In the genomic region with DNA sequence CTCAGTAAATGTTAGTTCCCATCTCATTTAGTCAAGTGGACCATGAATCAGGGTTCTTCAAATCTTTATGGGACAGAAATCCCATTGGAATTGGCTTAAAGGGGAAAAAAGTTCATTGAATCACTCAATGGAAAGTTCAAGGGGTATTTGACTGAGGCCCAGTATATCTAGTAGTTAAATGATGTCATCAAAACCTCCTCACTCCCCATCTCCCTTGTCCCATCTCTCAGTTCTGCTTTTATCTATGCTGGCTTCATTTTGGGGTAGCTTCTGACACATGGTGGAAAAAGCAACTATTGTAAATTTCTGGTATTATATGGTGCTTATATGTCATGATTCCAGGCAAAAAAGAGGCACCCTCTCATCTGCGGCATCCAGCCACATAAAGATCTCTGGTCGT, we compare ENCODE assay signal across 10 cellular contexts. TPM values are rescaled to one million over a fixed set of nuclear protein-coding genes. Genes with fewer than 3 reads are reported as not detected.
A peak's percentile ranks its signal among the peaks of the same experiment; 100 is the strongest.
DNase-seq lines count a peak whose midpoint lies in the region; ATAC-seq lines count a peak whose summit lies in the region.
"Had no signal": no experiment of that assay in that cellular context is flagged by ENCODE, and none has a peak within 500 bp of the region (broad histone marks: within the 10 kb centered on the region; RNA-seq: fewer than 3 reads in every experiment).

No MANE protein-coding gene starts in this region.

- H3K27ac ChIP-seq in CD4-positive, alpha-beta memory T cell (ENCODE audit: low read depth, low read length), result no peak overlapping the region
- no peak overlapping the region for H3K27ac ChIP-seq in CD8-positive, alpha-beta memory T cell (ENCODE audit: low read depth, low read length)

- H3K36me3 ChIP-seq in CD4-positive, alpha-beta memory T cell (ENCODE audit: insufficient read depth, low read length), result no peaks in the 10 kb centered on the region
- H3K36me3 ChIP-seq in CD8-positive, alpha-beta memory T cell (ENCODE audit: insufficient read depth, low read length), result no peaks in the 10 kb centered on the region

- no peaks in the 10 kb centered on the region for H3K9me3 ChIP-seq in CD4-positive, alpha-beta memory T cell (ENCODE audit: control insufficient read depth in 1 of 2, low read length in 2 of 2)
- H3K9me3 ChIP-seq in CD8-positive, alpha-beta memory T cell (ENCODE audit: low read length), result no peaks in the 10 kb centered on the region

- POLR2A ChIA-PET in CD4-positive, alpha-beta memory T cell (lab: Charles Lee; ENCODE audit: partially characterized antibody), result no interaction called here
- POLR2A ChIA-PET in CD8-positive, alpha-beta memory T cell (lab: Charles Lee), result no interaction called here

- H3K4me3 ChIP-seq in CD4-positive, alpha-beta memory T cell (ENCODE audit: low read length in 2 of 2), result no peak overlapping the region
- H3K4me3 ChIP-seq in CD8-positive, alpha-beta memory T cell (ENCODE audit: low read length), result no peak overlapping the region

- no peak overlapping the region for H3K4me3 Mint-ChIP-seq in naive B cell
- H3K4me3 Mint-ChIP-seq in CD4-positive, alpha-beta memory T cell, result no peak overlapping the region
- H3K4me3 Mint-ChIP-seq in CD8-positive, alpha-beta memory T cell, result no peak overlapping the region

- H3K27me3 Mint-ChIP-seq in naive B cell, result no peaks in the 10 kb centered on the region
- no peaks in the 10 kb centered on the region for H3K27me3 Mint-ChIP-seq in CD4-positive, alpha-beta memory T cell
- no peaks in the 10 kb centered on the region for H3K27me3 Mint-ChIP-seq in CD8-positive, alpha-beta memory T cell

- intact Hi-C loops in CD4-positive, alpha-beta memory T cell (cut with micrococcal nuclease), result no loop called here

- ATAC-seq in GM18873 (IDR thresholded peaks at IDR 0.05; ENCODE audit: low FRiP score, unreplicated experiment) (peak; percentile 80), GM21717 (IDR thresholded peaks at IDR 0.05; ENCODE audit: unreplicated experiment) (peak; percentile 93), HG03135 (IDR thresholded peaks at IDR 0.05; ENCODE audit: unreplicated experiment) (peak; percentile 87), naive B cell (ENCODE audit: low read depth in 2 of 2) (peak; percentile 60 to 61)

- DNase-seq in naive B cell (no peak), NCI-H146 treated with DMSO at 0.1 percent for 48 hours (lab: John Stamatoyannopoulos, UW; ENCODE audit: unreplicated experiment) (no peak)
- no peak for DNase-seq in CD4-positive, alpha-beta memory T cell
- no peak for DNase-seq in CD8-positive, alpha-beta memory T cell
- DNase-seq: activated T-cell treated with anti-CD3 and anti-CD28 coated beads, Interleukin-2, amount 50 U/mL, for 1 hour; hypothalamus; NCI-H2029 had no signal

- peaks cover 0 to 10% of the 10 kb centered on the region in 2 donors for H3K36me3 Mint-ChIP-seq in naive B cell
- H3K36me3 Mint-ChIP-seq in CD4-positive, alpha-beta memory T cell, result peaks cover 0 to 15% of the 10 kb centered on the region in 2 donors
- peaks cover 0 to 4% (median 4%) of the 10 kb centered on the region in 3 donors for H3K36me3 Mint-ChIP-seq in CD8-positive, alpha-beta memory T cell

- H3K9me3 Mint-ChIP-seq in naive B cell, result no peaks in the 10 kb centered on the region
- H3K9me3 Mint-ChIP-seq in CD4-positive, alpha-beta memory T cell, result peaks cover 0 to 2% (median 0%) of the 10 kb centered on the region in 8 donors
- no peaks in the 10 kb centered on the region for H3K9me3 Mint-ChIP-seq in CD8-positive, alpha-beta memory T cell

- CTCF ChIA-PET in CD4-positive, alpha-beta memory T cell (lab: Charles Lee; ENCODE audit: partially characterized antibody), result no interaction called here
- CTCF ChIA-PET in CD8-positive, alpha-beta memory T cell (lab: Charles Lee), result no interaction called here

- peaks cover 20 to 36% (median 35%) of the 10 kb centered on the region in 3 donors for H3K4me1 Mint-ChIP-seq in naive B cell
- H3K4me1 Mint-ChIP-seq in CD4-positive, alpha-beta memory T cell, result peaks cover 7 to 20% (median 13%) of the 10 kb centered on the region in 4 donors
- H3K4me1 Mint-ChIP-seq in CD8-positive, alpha-beta memory T cell, result peaks cover 0 to 16% (median 2%) of the 10 kb centered on the region in 3 donors

- H3K27me3 ChIP-seq in CD4-positive, alpha-beta memory T cell (ENCODE audit: insufficient read depth, low read length), result no peaks in the 10 kb centered on the region
- no peaks in the 10 kb centered on the region for H3K27me3 ChIP-seq in CD8-positive, alpha-beta memory T cell (ENCODE audit: insufficient read depth, low read length, poor library complexity, severe bottlenecking)

- H3K4me1 ChIP-seq in CD4-positive, alpha-beta memory T cell (ENCODE audit: insufficient read depth, low read length), result no peaks in the 10 kb centered on the region
- H3K4me1 ChIP-seq in CD8-positive, alpha-beta memory T cell (ENCODE audit: insufficient read depth, low read length), result no peaks in the 10 kb centered on the region

- peak overlapping the region in 1 of 6 donors; percentile 45 for H3K27ac Mint-ChIP-seq in naive B cell
- H3K27ac Mint-ChIP-seq in CD4-positive, alpha-beta memory T cell, result no peak overlapping the region
- peak overlapping the region in 1 of 8 donors; percentile 22 for H3K27ac Mint-ChIP-seq in CD8-positive, alpha-beta memory T cell

RNA-seq across cellular contexts. Expression of gene DAAM1, which starts 51.9 kb away (rescaled TPM):
- polyA plus RNA-seq in naive B cell (ENCODE audit: low read depth in 6 of 6), result 10 to 100 TPM in 3 of 6 donors, 1 to 10 TPM in 3; 5.0 to 13.6 (median 10.2) TPM
- 10 to 100 TPM; 25.5 to 25.6 TPM for total RNA-seq in CD4-positive, alpha-beta memory T cell
- polyA plus RNA-seq in CD4-positive, alpha-beta memory T cell, result 10 to 100 TPM in 1 of 2 donors, 1 to 10 TPM in 1; 5.4 to 14.5 TPM
- 10 to 100 TPM; 12.3 to 14.4 TPM for total RNA-seq in CD8-positive, alpha-beta memory T cell
- polyA plus RNA-seq in CD8-positive, alpha-beta memory T cell, result 9.3 TPM
